In the genomic region with DNA sequence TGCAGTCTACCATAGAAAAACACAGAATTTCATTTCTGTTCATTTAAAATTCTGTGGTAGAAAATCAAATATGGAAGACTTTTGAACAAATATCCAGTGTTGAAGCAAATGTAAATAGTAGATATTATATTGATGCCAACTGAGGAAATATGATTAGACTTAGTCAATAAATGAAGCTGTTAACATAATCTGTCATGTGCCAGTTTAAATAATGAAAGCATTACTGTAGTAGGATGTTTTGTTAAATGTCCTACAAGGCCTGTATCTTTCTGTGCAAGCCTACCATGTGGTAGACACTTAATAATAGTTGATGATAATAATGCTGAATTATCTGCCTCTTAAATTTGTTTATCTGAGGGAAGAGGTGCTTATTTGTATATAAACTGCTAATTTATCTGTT, we compare ENCODE assay signal across 18 cellular contexts. TPM values are rescaled to one million over a fixed set of nuclear protein-coding genes. Genes with fewer than 3 reads are reported as not detected.
A peak's percentile ranks its signal among the peaks of the same experiment; 100 is the strongest.
DNase-seq lines count a peak whose midpoint lies in the region; ATAC-seq and TF ChIP-seq lines count a peak whose summit lies in the region.
"Had no signal": no experiment of that assay in that cellular context is flagged by ENCODE, and none has a peak within 500 bp of the region (broad histone marks: within the 10 kb centered on the region; RNA-seq: fewer than 3 reads in every experiment).

No MANE protein-coding gene starts in this region.

- H3K27ac ChIP-seq in 22Rv1 (peak overlapping the region; percentile 29; the same call in 1 of the 2 replicates), C4-2B (peak overlapping the region; percentile 57), VCaP (peak overlapping the region; percentile 84)
- H3K27ac ChIP-seq: BLaER1 had no signal

- TF ChIP-seq CTCF in 22Rv1 (IDR thresholded peaks at IDR 0.05) = no peak
- no peak for TF ChIP-seq CTCF in C4-2B (conservative IDR thresholded peaks at IDR 0.05)
- TF ChIP-seq CTCF in VCaP (conservative IDR thresholded peaks at IDR 0.05) = no peak
- TF ChIP-seq CTCF in GM10248 (IDR thresholded peaks at IDR 0.05; ENCODE audit: control extremely low read depth, extremely low read depth, low read depth, missing control alignments) = no peak

- POLR2A ChIA-PET in GM10248 (lab: Yijun Ruan, JAX) = no interaction called here

- no peak for ATAC-seq in HG03135 (IDR thresholded peaks at IDR 0.05; ENCODE audit: unreplicated experiment)
- ATAC-seq: HCT116 had no signal

- DNase-seq in NCI-H2196 (lab: John Stamatoyannopoulos, UW; ENCODE audit: unreplicated experiment) (peak; percentile 44), NCI-H2107 (lab: John Stamatoyannopoulos, UW) (no peak), GM10248 (ENCODE audit: extremely low spot score) (no peak), dermis blood vessel endothelial cell (no peak)
- DNase-seq: CD4-positive, alpha-beta T cell; CD8-positive, alpha-beta memory T cell; DMS 273 treated with DMSO at 0.1 percent for 48 hours; DMS79; EL; GDM1; GOT3; H9 had no signal

- CTCF ChIA-PET in GM10248 (lab: Yijun Ruan, JAX) = no interaction called here

RNA-seq across cellular contexts. Expression of gene CBFA2T2, which starts 55.9 kb away (rescaled TPM):
- 4.2 and 5.3 TPM in 2 replicates for total RNA-seq in dermis blood vessel endothelial cell

Comparison
In these comparisons a context has a peak if more than half of its experiments do, and no peak if none do; other contexts are left out.
1. H3K27ac ChIP-seq: peak in every context shown above with its lines; median percentile 84 in VCaP; 57 in C4-2B; 29 in 22Rv1.